In genomic region chr2:47077442-47078117, GRCh38 we compare ENCODE assay signal across 1 cellular context.
TF ChIP-seq lines count a peak whose summit lies in the region.

No MANE protein-coding gene starts in this region.

TF ChIP-seq in HepG2, 621 proteins besides CTCF, POLR2A, EP300 and RAD21 (continued from another document):
- TF ChIP-seq CEBPZ (IDR thresholded peaks at IDR 0.05; ENCODE audit: low read length) (no peak), ZBTB4 (CRISPR knock-in tag; IDR thresholded peaks at IDR 0.05; ENCODE audit: borderline replicate concordance) (peak; percentile 16; the same call in 1 of the 2 replicates)
